ENCODE assay signal across 8 cellular contexts in the genomic region with DNA sequence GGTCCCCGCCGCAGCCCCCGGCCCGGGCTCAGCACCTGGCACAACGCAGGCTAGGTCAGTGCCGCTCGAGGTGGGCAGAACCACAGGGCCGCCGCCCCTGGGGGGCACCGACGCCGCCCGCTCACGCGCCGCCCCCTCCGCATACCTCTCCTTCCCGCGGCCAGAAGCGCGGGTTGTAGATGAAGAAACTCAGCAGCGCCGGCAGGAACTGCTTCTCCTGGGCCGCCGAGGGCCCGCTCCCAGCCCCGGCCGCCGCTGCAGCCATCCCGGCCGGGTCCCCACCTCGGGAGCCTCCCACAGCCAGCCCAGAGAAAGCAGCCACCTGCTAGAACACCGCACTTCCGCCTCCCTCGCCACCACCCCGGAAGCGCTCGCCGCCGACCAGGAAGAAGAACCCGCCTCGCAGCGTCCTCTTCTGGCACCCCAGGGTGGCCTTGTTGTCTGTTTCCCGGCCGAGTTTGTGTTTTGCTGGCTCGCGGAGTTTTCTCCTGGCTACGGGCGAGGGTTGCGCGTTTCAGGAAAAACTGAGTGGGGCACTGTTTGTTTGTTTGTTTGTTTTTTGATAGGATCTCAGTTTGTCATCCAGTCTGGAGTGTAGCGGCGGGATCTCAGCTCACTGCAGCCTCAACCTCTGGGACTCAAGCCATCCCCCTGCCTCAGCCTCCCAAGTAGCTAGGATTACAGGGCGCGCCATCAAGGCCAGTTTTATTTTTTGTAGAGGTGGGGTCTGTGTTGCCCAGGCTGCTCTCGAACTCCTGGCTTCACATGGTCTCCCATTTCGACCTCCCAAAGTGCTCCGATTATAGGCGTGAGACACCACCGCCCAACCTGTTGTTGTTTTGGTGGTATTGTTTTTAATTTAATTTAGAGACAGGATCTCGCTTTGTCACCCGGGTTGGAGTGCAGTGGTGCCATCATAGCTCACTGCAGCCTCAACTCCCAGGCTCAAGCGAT. TPM values are rescaled to one million over a fixed set of nuclear protein-coding genes. Genes with fewer than 3 reads are reported as not detected.
DNase-seq lines count a peak whose midpoint lies in the region; ATAC-seq, FAIRE-seq and TF ChIP-seq lines count a peak whose summit lies in the region.

No MANE protein-coding gene starts in this region.

- POLR2A ChIA-PET in Caco-2 (lab: Charles Lee) (interaction anchor here (1.1 kb wide), 1 partner anchor 100 kb away, joined by 3 read pairs; no protein-coding TSS in a partner anchor), endothelial cell of umbilical vein (lab: Charles Lee) (interaction anchor here (0.7 kb wide), 1 partner anchor 100 kb away, joined by 6 read pairs; no protein-coding TSS in a partner anchor)

- CTCF ChIA-PET in Caco-2 (lab: Charles Lee): interaction anchor here (0.7 kb wide), 1 partner anchor 83 kb away, joined by 11 read pairs; no protein-coding TSS in a partner anchor
- CTCF ChIA-PET in endothelial cell of umbilical vein (lab: Charles Lee): interaction anchor here (1.1 kb wide), 1 partner anchor 196 kb away, joined by 3 read pairs; no protein-coding TSS in a partner anchor

- ATAC-seq in GM19463 (IDR thresholded peaks at IDR 0.05; ENCODE audit: unreplicated experiment): peak; percentile 98

- peak; percentile 46 for TF ChIP-seq POLR2A in endothelial cell of umbilical vein (IDR thresholded peaks at IDR 0.05; ENCODE audit: low read depth, low read length)

- H3K27me3 ChIP-seq in Caco-2 (replicated peaks; ENCODE audit: control insufficient read depth, insufficient read depth, low read length) (no peaks in the 10 kb centered on the region), endothelial cell of umbilical vein (ENCODE audit: control insufficient read depth in 2 of 2, insufficient read depth in 2 of 2, low read length in 2 of 2) (no peaks in the 10 kb centered on the region), mononuclear cell (ENCODE audit: insufficient read depth, low read length) (no peaks in the 10 kb centered on the region)

- peak overlapping the region; percentile 82 for H3K4me3 ChIP-seq in Caco-2 (ENCODE audit: low read depth, low read length)
- peak overlapping the region; percentile 43 to 85 (median 75) for H3K4me3 ChIP-seq in endothelial cell of umbilical vein (replicated peaks in 1 of 3; ENCODE audit: insufficient read depth in 1 of 3, low read depth in 1 of 3, low read length in 3 of 3)
- H3K4me3 ChIP-seq in mononuclear cell (ENCODE audit: low read length): peak overlapping the region; percentile 85

- H3K9me1 ChIP-seq in endothelial cell of umbilical vein (replicated peaks; ENCODE audit: control insufficient read depth, extremely low read depth, insufficient read depth, low read length): no peaks in the 10 kb centered on the region

- peak; percentile 27 to 75 for TF ChIP-seq CTCF in Caco-2 (IDR thresholded peaks at IDR 0.05; ENCODE audit: insufficient read depth in 1 of 2, low read depth in 1 of 2, low read length in 1 of 2, severe bottlenecking in 1 of 2, unreplicated experiment in 1 of 2)
- TF ChIP-seq CTCF in endothelial cell of umbilical vein (IDR thresholded peaks at IDR 0.05; ENCODE audit: extremely low read depth in 1 of 2, insufficient read depth in 1 of 2, low read depth in 1 of 2, low read length in 2 of 2): peak in 1 of 2 donors; percentile 9

- peaks cover 7% of the 10 kb centered on the region for H3K79me2 ChIP-seq in endothelial cell of umbilical vein (ENCODE audit: control insufficient read depth, insufficient read depth, low read length)

- dilution Hi-C loops in endothelial cell of umbilical vein (cut with MboI; ENCODE audit: extremely low pct_ligation_motif_present, low sequenced_read_pairs): no loop called here

- FAIRE-seq in endothelial cell of umbilical vein (lab: Jason Lieb, UNC): peak; percentile 87

- peak overlapping the region; percentile 76 for H2AFZ ChIP-seq in endothelial cell of umbilical vein (ENCODE audit: low read depth, low read length)

- H3K9ac ChIP-seq in endothelial cell of umbilical vein (replicated peaks; ENCODE audit: extremely low read depth, insufficient read depth, low read length): peak overlapping the region; percentile 54

- H3K9me3 ChIP-seq in Caco-2 (no peaks in the 10 kb centered on the region), endothelial cell of umbilical vein (replicated peaks; ENCODE audit: control insufficient read depth, insufficient read depth, low read length) (no peaks in the 10 kb centered on the region), mononuclear cell (ENCODE audit: low read depth, low read length) (no peaks in the 10 kb centered on the region)

- peak overlapping the region; percentile 88 for H3K27ac Mint-ChIP-seq in Caco-2 (ENCODE audit: unreplicated experiment)

- no peaks in the 10 kb centered on the region for H3K9me3 Mint-ChIP-seq in Caco-2 (ENCODE audit: unreplicated experiment)

- peaks cover 7% of the 10 kb centered on the region for H3K4me1 Mint-ChIP-seq in Caco-2 (ENCODE audit: low read depth, unreplicated experiment)

- intact Hi-C loops in Caco-2 (cut with micrococcal nuclease; ENCODE audit: unreplicated experiment): loop anchor here (1.0 to 2.0 kb wide), 2 partner anchors 41 to 99 kb away; a partner anchor contains a TSS
- intact Hi-C loops in endothelial cell of umbilical vein (cut with micrococcal nuclease): no loop called here

- DNase-seq in Caco-2 (peak; percentile 87 to 89), HK-2 (ENCODE audit: unreplicated experiment) (peak; percentile 81), NOMO-1 (lab: John Stamatoyannopoulos, UW; ENCODE audit: unreplicated experiment in 2 of 2) (peak; percentile 50 to 68), endothelial cell of umbilical vein (ENCODE audit: low read depth, low spot score) (peak; percentile 44)
- peak; percentile 83 for DNase-seq in activated CD8-positive, alpha-beta memory T cell treated with anti-CD3 and anti-CD28 coated beads, Interleukin-2, amount 50 U/mL, for 4 hours
- peak; percentile 49 to 63 for DNase-seq in stimulated activated CD8-positive, alpha-beta memory T cell treated with anti-CD3 and anti-CD28 coated beads, Interleukin-4, amount 100 ng/mL, for 1 hour (ENCODE audit: low read depth in 2 of 2, low spot score in 1 of 2)

- H3K27ac ChIP-seq in endothelial cell of umbilical vein (ENCODE audit: insufficient read depth, low read depth, low read length): no peak overlapping the region

- H3K4me1 ChIP-seq in Caco-2: no peaks in the 10 kb centered on the region
- H3K4me1 ChIP-seq in endothelial cell of umbilical vein (ENCODE audit: control insufficient read depth, extremely low read depth, insufficient read depth, low read length): no peaks in the 10 kb centered on the region
- peaks cover 19% of the 10 kb centered on the region for H3K4me1 ChIP-seq in mononuclear cell (ENCODE audit: insufficient read depth, low read length)

- H4K20me1 ChIP-seq in endothelial cell of umbilical vein (replicated peaks; ENCODE audit: control insufficient read depth, extremely low read depth, insufficient read depth, low read length): no peaks in the 10 kb centered on the region

- BruUV-seq in Caco-2 (replicated peaks; lab: Mats Ljungman, UMichigan) (TSS peak; percentile 79), endothelial cell of umbilical vein (replicated peaks; lab: Mats Ljungman, UMichigan) (TSS peak; percentile 90)

- H3K4me3 Mint-ChIP-seq in Caco-2 (ENCODE audit: unreplicated experiment): peak overlapping the region; percentile 96

- H3K36me3 Mint-ChIP-seq in Caco-2 (ENCODE audit: insufficient read depth, unreplicated experiment): peaks cover 31% of the 10 kb centered on the region

- H3K36me3 ChIP-seq in Caco-2 (ENCODE audit: control insufficient read depth, insufficient read depth, low read length) (no peaks in the 10 kb centered on the region), endothelial cell of umbilical vein (ENCODE audit: control insufficient read depth in 2 of 2, extremely low read depth in 1 of 2, insufficient read depth in 2 of 2, low read length in 2 of 2) (no peaks in the 10 kb centered on the region)

- no peaks in the 10 kb centered on the region for H3K27me3 Mint-ChIP-seq in Caco-2 (ENCODE audit: insufficient read depth, unreplicated experiment)

- peak overlapping the region; percentile 70 for H3K4me2 ChIP-seq in endothelial cell of umbilical vein (ENCODE audit: insufficient read depth, low read length)

TF ChIP-seq in endothelial cell of umbilical vein, 7 proteins besides CTCF, POLR2A, EP300 and RAD21:
- TF ChIP-seq GATA2 (IDR thresholded peaks at IDR 0.05; ENCODE audit: insufficient read depth, insufficient read length, low read depth, low read length) (peak; percentile 8), FOS (IDR thresholded peaks at IDR 0.05; ENCODE audit: borderline replicate concordance, insufficient read depth, low read length) (no peak), JUN (IDR thresholded peaks at IDR 0.05; ENCODE audit: borderline replicate concordance, insufficient read depth, insufficient read length, low read depth) (no peak), EZH2 (IDR thresholded peaks at IDR 0.05; ENCODE audit: borderline replicate concordance, low read depth, low read length, severe bottlenecking) (no peak), MYC (IDR thresholded peaks at IDR 0.05; ENCODE audit: low read depth, low read length) (no peak), POLR2AphosphoS5 (IDR thresholded peaks at IDR 0.05; ENCODE audit: insufficient read depth, low read depth, low read length) (peak; percentile 53)
TF ChIP-seq in endothelial cell of umbilical vein: peak in this region for 2.

RNA-seq across cellular contexts. Expression of a gene that starts 17.7 kb away (rescaled TPM):
- total RNA-seq in Caco-2 (2022) (not detected in 2 replicates), endothelial cell of umbilical vein (not detected in 2 replicates), mononuclear cell (not detected)
- polyA plus RNA-seq in endothelial cell of umbilical vein: not detected in 2 replicates
- not detected in 2 replicates for polyA plus RNA-seq in endothelial cell of umbilical vein (2011; cell fraction: cytosol; rRNA removed)
- polyA plus RNA-seq in endothelial cell of umbilical vein (2011; cell fraction: nucleus; rRNA removed): not detected in 2 replicates
- not detected in 2 replicates for polyA plus RNA-seq in endothelial cell of umbilical vein (2012)
- not detected in 2 replicates for polyA minus RNA-seq in endothelial cell of umbilical vein
- not detected for polyA minus RNA-seq in endothelial cell of umbilical vein (2011; cell fraction: cytosol; rRNA and poly(A)+ RNA removed)
- polyA minus RNA-seq in endothelial cell of umbilical vein (2011; cell fraction: nucleus; rRNA and poly(A)+ RNA removed): not detected in 2 replicates
